ENCODE assay signal across 27 cellular contexts in genomic region chr4:26489101-26489669, GRCh38. TPM values are rescaled to one million over a fixed set of nuclear protein-coding genes. Genes with fewer than 3 reads are reported as not detected.
"Had no signal": no experiment of that assay in that cellular context is flagged by ENCODE, and none has a peak within 500 bp of the region (broad histone marks: within the 10 kb centered on the region; RNA-seq: fewer than 3 reads in every experiment).

No MANE protein-coding gene starts in this region.

- DNase-seq: activated CD4-positive, alpha-beta T cell treated with anti-CD3 and anti-CD28 coated beads for 1 hour; activated CD4-positive, alpha-beta T cell treated with anti-CD3 and anti-CD28 coated beads, Interleukin-2, amount 50 U/mL, for 1 hour; activated CD8-positive, alpha-beta T cell treated with anti-CD3 and anti-CD28 coated beads, Interleukin-2, amount 10 ng/mL, durations not matched to agents 7 days and 5 days; activated naive CD4-positive, alpha-beta T cell treated with Interleukin-2 at 50 U/mL for 16 hours; activated naive CD8-positive, alpha-beta T cell treated with anti-CD3 and anti-CD28 coated beads, Interleukin-2, amount 10 ng/mL, durations not matched to agents 7 days and 5 days; activated T-cell treated with anti-CD3 and anti-CD28 coated beads, Interleukin-2, amount 50 U/mL, for 4 hours; amniotic stem cell; dermis blood vessel endothelial cell; effector CD8-positive, alpha-beta T cell; erythroblast; gastrocnemius medialis; hippocampal formation; nucleus accumbens; retina; spleen; stimulated activated CD4-positive, alpha-beta T cell treated with anti-CD3 and anti-CD28 coated beads, Interleukin-4, amount 100 ng/mL, for 1 hour; stimulated activated naive CD8-positive, alpha-beta T cell treated with anti-CD3 and anti-CD28 coated beads, Interleukin-15, Interleukin-2, amounts not matched to agents 100 U/mL and 50 U/mL, for 24 hours; substantia nigra; T-helper 9 cell; tibial artery had no signal

- H3K4me3 ChIP-seq: cardiac muscle cell, gastrocnemius medialis, spleen, tibial artery had no signal

- H3K27ac Mint-ChIP-seq: activated CD8-positive, alpha-beta T cell treated with anti-CD3 and anti-CD28 coated beads, Interleukin-2, amount 10 ng/mL, durations not matched to agents 7 days and 5 days; activated naive CD8-positive, alpha-beta T cell treated with anti-CD3 and anti-CD28 coated beads, Interleukin-2, amount 10 ng/mL, durations not matched to agents 7 days and 5 days; activated T-helper 2 cell treated with anti-CD3 and anti-CD28 coated beads, Interferon-gamma antibody, Interleukin-2, Interleukin-4, amounts not matched to agents 10 μg/mL and 5 μg/mL and 100 μg/mL, durations not matched to agents 14 hours and 24 hours and 36 hours; natural killer cell treated with Interleukin-12 subunit alpha and Interleukin-12 subunit beta and Interleukin-15 and Interleukin-18, amount 100 ng/mL, for 72 hours had no signal

- ATAC-seq: activated CD8-positive, alpha-beta T cell treated with anti-CD3 and anti-CD28 coated beads, Interleukin-2, amount 10 ng/mL, durations not matched to agents 7 days and 5 days; activated T-cell treated with anti-CD3 and anti-CD28 coated beads, Interleukin-2, amount 50 U/mL, for 4 hours; gastrocnemius medialis; natural killer cell treated with Interleukin-12 subunit alpha and Interleukin-12 subunit beta and Interleukin-15 and Interleukin-18, amount 100 ng/mL, for 72 hours; stimulated activated naive CD8-positive, alpha-beta T cell treated with anti-CD3 and anti-CD28 coated beads, Interleukin-15, Interleukin-2, amounts not matched to agents 100 U/mL and 50 U/mL, for 24 hours had no signal

- H3K9me3 Mint-ChIP-seq: activated naive CD8-positive, alpha-beta T cell treated with anti-CD3 and anti-CD28 coated beads, Interleukin-2, amount 10 ng/mL, durations not matched to agents 7 days and 5 days; activated T-cell treated with anti-CD3 and anti-CD28 coated beads, Interleukin-2, amount 50 U/mL, for 4 hours; activated T-helper 2 cell treated with anti-CD3 and anti-CD28 coated beads, Interferon-gamma antibody, Interleukin-2, Interleukin-4, amounts not matched to agents 10 μg/mL and 5 μg/mL and 100 μg/mL, durations not matched to agents 14 hours and 24 hours and 36 hours; natural killer cell treated with Interleukin-12 subunit alpha and Interleukin-12 subunit beta and Interleukin-15 and Interleukin-18, amount 100 ng/mL, for 72 hours had no signal

- H3K36me3 Mint-ChIP-seq: activated naive CD8-positive, alpha-beta T cell treated with anti-CD3 and anti-CD28 coated beads, Interleukin-2, amount 10 ng/mL, durations not matched to agents 7 days and 5 days; natural killer cell treated with Interleukin-12 subunit alpha and Interleukin-12 subunit beta and Interleukin-15 and Interleukin-18, amount 100 ng/mL, for 72 hours had no signal

- H3K4me3 Mint-ChIP-seq: activated CD8-positive, alpha-beta T cell treated with anti-CD3 and anti-CD28 coated beads, Interleukin-2, amount 10 ng/mL, durations not matched to agents 7 days and 5 days; activated naive CD8-positive, alpha-beta T cell treated with anti-CD3 and anti-CD28 coated beads, Interleukin-2, amount 10 ng/mL, durations not matched to agents 7 days and 5 days; activated T-cell treated with anti-CD3 and anti-CD28 coated beads, Interleukin-2, amount 50 U/mL, for 4 hours; natural killer cell treated with Interleukin-12 subunit alpha and Interleukin-12 subunit beta and Interleukin-15 and Interleukin-18, amount 100 ng/mL, for 72 hours had no signal

- H3K4me1 Mint-ChIP-seq: activated naive CD8-positive, alpha-beta T cell treated with anti-CD3 and anti-CD28 coated beads, Interleukin-2, amount 10 ng/mL, durations not matched to agents 7 days and 5 days had no signal

RNA-seq across cellular contexts. Expression of gene CCKAR, which starts 1.1 kb away (rescaled TPM):
- total RNA-seq: activated CD8-positive, alpha-beta T cell treated with anti-CD3 and anti-CD28 coated beads, Interleukin-2, amount 10 ng/mL, durations not matched to agents 7 days and 5 days; activated naive CD8-positive, alpha-beta T cell treated with anti-CD3 and anti-CD28 coated beads, Interleukin-2, amount 10 ng/mL, durations not matched to agents 7 days and 5 days; activated T-cell treated with anti-CD3 and anti-CD28 coated beads, Interleukin-2, amount 50 U/mL, for 4 hours; activated T-helper 2 cell treated with anti-CD3 and anti-CD28 coated beads, Interferon-gamma antibody, Interleukin-2, Interleukin-4, amounts not matched to agents 10 μg/mL and 5 μg/mL and 100 μg/mL, durations not matched to agents 14 hours and 24 hours and 36 hours; chondrocyte; dermis blood vessel endothelial cell; gastrocnemius medialis; liver; natural killer cell treated with Interleukin-12 subunit alpha and Interleukin-12 subunit beta and Interleukin-15 and Interleukin-18, amount 100 ng/mL, for 72 hours; posterior vena cava; spleen; T-helper 1 cell treated with Interleukin-12 subunit alpha and Interleukin-12 subunit beta and Interleukin-4 antibody, amounts not matched to agents 30 ng/mL and 1 ng/mL, for 36 hours had no signal
